ENCODE assay signal across 29 cellular contexts in the genomic region with DNA sequence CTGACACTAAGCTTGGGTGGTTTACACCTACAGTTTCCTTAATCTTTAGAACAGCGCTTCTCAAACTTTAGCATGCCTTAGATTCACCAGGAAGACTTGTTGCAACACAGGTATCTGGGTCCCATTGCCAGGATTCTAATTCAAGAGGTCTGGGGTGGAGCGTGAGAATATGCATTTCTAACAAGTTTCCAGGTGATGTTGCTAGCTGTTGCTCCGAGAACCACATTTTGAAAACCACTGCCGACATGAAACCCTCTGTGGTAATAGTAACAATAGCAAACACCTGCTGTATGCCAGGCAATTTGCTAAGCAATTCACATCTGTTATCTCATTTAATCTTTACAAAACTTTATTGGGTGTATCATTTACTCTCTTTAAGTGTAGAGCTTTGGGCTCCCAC. TPM values are rescaled to one million over a fixed set of nuclear protein-coding genes. Genes with fewer than 3 reads are reported as not detected.
A peak's percentile ranks its signal among the peaks of the same experiment; 100 is the strongest.
DNase-seq lines count a peak whose midpoint lies in the region; ATAC-seq, FAIRE-seq and TF ChIP-seq lines count a peak whose summit lies in the region.
"Had no signal": no experiment of that assay in that cellular context is flagged by ENCODE, and none has a peak within 500 bp of the region (broad histone marks: within the 10 kb centered on the region; RNA-seq: fewer than 3 reads in every experiment).

No MANE protein-coding gene starts in this region.

- H3F3A ChIP-seq in GM23338 (replicated peaks; ENCODE audit: low read depth), result no peaks in the 10 kb centered on the region

- H3K9me3 ChIP-seq in KOPT-K1 (ENCODE audit: insufficient read depth, low read length, poor library complexity, severe bottlenecking) (no peaks in the 10 kb centered on the region), kidney (ENCODE audit: control insufficient read depth in 1 of 2, low read length in 2 of 2) (no peaks in the 10 kb centered on the region), psoas muscle (no peaks in the 10 kb centered on the region)
- H3K9me3 ChIP-seq: A549, Caco-2, HAP-1, MG63 had no signal

- TF ChIP-seq CTCF in GM23338 (conservative IDR thresholded peaks at IDR 0.05; ENCODE audit: low read depth in 2 of 2) (no peak), kidney (IDR thresholded peaks at IDR 0.05; ENCODE audit: borderline replicate concordance, extremely low read depth, insufficient read depth) (no peak), psoas muscle (IDR thresholded peaks at IDR 0.05) (no peak)

- peaks cover 2% of the 10 kb centered on the region for H3K27me3 Mint-ChIP-seq in GM23338 (ENCODE audit: insufficient read depth, low read depth, poor library complexity)

- DNase-seq in GM23338 (ENCODE audit: low spot score), result no peak
- no peak for DNase-seq in kidney
- no peak for DNase-seq in psoas muscle
- no peak for DNase-seq in stimulated activated CD8-positive, alpha-beta memory T cell treated with anti-CD3 and anti-CD28 coated beads, Interleukin-4, amount 100 ng/mL, for 48 hours
- no peak for DNase-seq in NCI-H526 (lab: John Stamatoyannopoulos, UW)
- no peak for DNase-seq in cortex of kidney (lab: John Stamatoyannopoulos, UW)
- DNase-seq: AML-193; C1 segment of cervical spinal cord; Caco-2; CD8-positive, alpha-beta T cell; DMS79; GF-D8; GOT3; NCI-H2029; NCI-H446; NCI-H524 treated with DMSO at 0.1 percent for 48 hours; NCI-H82; Right ventricle myocardium superior; RPMI8226; T-helper 1 cell had no signal

- H2AFZ ChIP-seq in GM23338, result no peak overlapping the region

- peak overlapping the region in 1 of 2 donors; percentile 9 for H3K9ac ChIP-seq in kidney (ENCODE audit: low read length in 2 of 2)

- H3K27ac Mint-ChIP-seq in GM23338, result no peak overlapping the region
- H3K27ac Mint-ChIP-seq: CD8-positive, alpha-beta T cell had no signal

- H3K4me1 ChIP-seq in GM23338 (ENCODE audit: insufficient read depth) (peaks cover 5% of the 10 kb centered on the region; the same call in 1 of the 2 replicates), kidney (ENCODE audit: control insufficient read depth in 1 of 2, insufficient read depth in 1 of 2, low read depth in 1 of 2, low read length in 2 of 2) (no peaks in the 10 kb centered on the region), psoas muscle (peaks cover 7% of the 10 kb centered on the region)
- H3K4me1 ChIP-seq: A549, Caco-2 had no signal

- ATAC-seq in GM23338 (no peak; the same call in 1 of the 3 replicates), psoas muscle (peak in 3 of 4 donors; percentile 34 to 62 (median 36)), GM18511 (IDR thresholded peaks at IDR 0.05; ENCODE audit: unreplicated experiment) (no peak)
- ATAC-seq: A549; CD8-positive, alpha-beta T cell; K562 had no signal

- intact Hi-C loops in kidney (cut with DNase I), result no loop called here
- intact Hi-C loops in psoas muscle (cut with DNase I), result loop anchor here in 1 of 2 donors (5.0 kb wide), 1 partner anchor 63 kb away; no protein-coding TSS in a partner anchor

- H3K27ac ChIP-seq in GM23338 (ENCODE audit: low read depth) (0 out of 2 replicates have a peak overlapping the region, but pooled peaks have one; percentile 24), KOPT-K1 (ENCODE audit: low read depth, low read length, poor library complexity, severe bottlenecking) (peak overlapping the region; percentile 69), kidney (ENCODE audit: low read depth in 2 of 2, low read length in 2 of 2) (peak overlapping the region in 1 of 2 donors; percentile 7), psoas muscle (peak overlapping the region; percentile 59)
- H3K27ac ChIP-seq: A549, HL-60 had no signal

- no peak overlapping the region for H3K4me3 ChIP-seq in GM23338
- peak overlapping the region; percentile 1 to 42 for H3K4me3 ChIP-seq in kidney (ENCODE audit: low read length in 2 of 2)
- peak overlapping the region; percentile 48 for H3K4me3 ChIP-seq in psoas muscle
- H3K4me3 ChIP-seq: A549, HAP-1, K562 had no signal

- H3K27me3 ChIP-seq in GM23338 (ENCODE audit: insufficient read depth), result no peaks in the 10 kb centered on the region
- no peaks in the 10 kb centered on the region for H3K27me3 ChIP-seq in psoas muscle (ENCODE audit: insufficient read depth in 3 of 3, low read length in 2 of 3)
- H3K27me3 ChIP-seq: MG63 had no signal

- H4K20me1 ChIP-seq in GM23338 (replicated peaks; ENCODE audit: insufficient read depth), result no peaks in the 10 kb centered on the region

- H3K36me3 ChIP-seq in GM23338 (ENCODE audit: insufficient read depth) (no peaks in the 10 kb centered on the region), KOPT-K1 (ENCODE audit: insufficient read depth, low read length) (no peaks in the 10 kb centered on the region), kidney (ENCODE audit: control insufficient read depth in 1 of 2, insufficient read depth in 2 of 2, low read length in 2 of 2) (no peaks in the 10 kb centered on the region), psoas muscle (ENCODE audit: insufficient read depth in 1 of 2, low read depth in 1 of 2) (no peaks in the 10 kb centered on the region)
- H3K36me3 ChIP-seq: HAP-1, MG63 had no signal

- H3K4me1 Mint-ChIP-seq in GM23338, result peaks cover 7% of the 10 kb centered on the region

- no peak overlapping the region for H3K4me2 ChIP-seq in GM23338
- H3K4me2 ChIP-seq: A549 had no signal

- H3K79me2 ChIP-seq in GM23338 (replicated peaks; ENCODE audit: insufficient read depth), result no peaks in the 10 kb centered on the region

- H3K9me2 ChIP-seq in GM23338 (ENCODE audit: insufficient read depth), result no peaks in the 10 kb centered on the region

- no peak for FAIRE-seq in kidney (lab: Jason Lieb, UNC)
- FAIRE-seq: A549, K562 had no signal

- 47 to 76% (median 49%) methylated on average over 4 of the region's 4 CpGs for WGBS in psoas muscle, 3 donors

- H3K9me3 Mint-ChIP-seq in GM23338, result no peaks in the 10 kb centered on the region
- H3K9me3 Mint-ChIP-seq: CD8-positive, alpha-beta T cell had no signal

- H3K4me3 Mint-ChIP-seq in GM23338, result no peak overlapping the region
- H3K4me3 Mint-ChIP-seq: CD8-positive, alpha-beta T cell had no signal

- no peaks in the 10 kb centered on the region for H3K36me3 Mint-ChIP-seq in GM23338 (ENCODE audit: low read depth)
- H3K36me3 Mint-ChIP-seq: CD8-positive, alpha-beta T cell had no signal

TF ChIP-seq in GM23338, 12 proteins besides CTCF, POLR2A, EP300 and RAD21 (continues in another document):
- TF ChIP-seq, protein P1, sequence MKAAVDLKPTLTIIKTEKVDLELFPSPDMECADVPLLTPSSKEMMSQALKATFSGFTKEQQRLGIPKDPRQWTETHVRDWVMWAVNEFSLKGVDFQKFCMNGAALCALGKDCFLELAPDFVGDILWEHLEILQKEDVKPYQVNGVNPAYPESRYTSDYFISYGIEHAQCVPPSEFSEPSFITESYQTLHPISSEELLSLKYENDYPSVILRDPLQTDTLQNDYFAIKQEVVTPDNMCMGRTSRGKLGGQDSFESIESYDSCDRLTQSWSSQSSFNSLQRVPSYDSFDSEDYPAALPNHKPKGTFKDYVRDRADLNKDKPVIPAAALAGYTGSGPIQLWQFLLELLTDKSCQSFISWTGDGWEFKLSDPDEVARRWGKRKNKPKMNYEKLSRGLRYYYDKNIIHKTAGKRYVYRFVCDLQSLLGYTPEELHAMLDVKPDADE (IDR thresholded peaks at IDR 0.05), result no peak
- no peak for TF ChIP-seq STAT1 (IDR thresholded peaks at IDR 0.05; ENCODE audit: unreplicated experiment)
- TF ChIP-seq CREB1 (CRISPR knock-in tag; IDR thresholded peaks at IDR 0.05; ENCODE audit: low read depth), result no peak
- TF ChIP-seq NANOG (IDR thresholded peaks at IDR 0.05; ENCODE audit: borderline replicate concordance), result no peak
- TF ChIP-seq POLR2AphosphoS5 (IDR thresholded peaks at IDR 0.05; ENCODE audit: low read depth), result no peak
- no peak for TF ChIP-seq EZH2phosphoT487 (IDR thresholded peaks at IDR 0.05; ENCODE audit: unreplicated experiment)
- TF ChIP-seq ZNF114 (CRISPR knock-in tag; IDR thresholded peaks at IDR 0.05), result no peak
- TF ChIP-seq JUNB (IDR thresholded peaks at IDR 0.05; ENCODE audit: unreplicated experiment), result no peak
- no peak for TF ChIP-seq EZH2 (IDR thresholded peaks at IDR 0.05; ENCODE audit: low read depth, unreplicated experiment)

RNA-seq across cellular contexts. Expression of gene TRHDE, which starts 58.6 kb away (rescaled TPM):
- 5.7 and 7.7 TPM in 2 replicates for total RNA-seq in GM23338 (2014; rRNA removed; shearing (Covaris generic))
- polyA plus RNA-seq in GM23338 (2016; fragmentation: Nextera tagmentation; extraction: Ambion mirVana) (1.3 and 1.5 TPM in 2 replicates), kidney (ENCODE audit: insufficient read depth, low read depth, low replicate concordance) (1.6 TPM), psoas muscle (under 1 TPM; 0.08 to 0.75 (median 0.27) TPM)
- total RNA-seq in kidney (18.6 TPM), psoas muscle (1 to 10 TPM in 2 of 4 donors, under 1 TPM in 2; 0.13 to 1.7 (median 1.1) TPM)
- total RNA-seq: Caco-2; CD8-positive, alpha-beta T cell; HT-29; SK-MEL-5 had no signal

Comparison
In these comparisons a context has a peak if more than half of its experiments do, and no peak if none do; other contexts are left out.
1. ATAC-seq: peak in psoas muscle (3 of 4); none in GM23338 (single experiment) and GM18511 (single experiment).